21 cellular contexts compared by ENCODE assay signal in genomic region chr9:133535285-133535877, GRCh38. TPM values are rescaled to one million over a fixed set of nuclear protein-coding genes. Genes with fewer than 3 reads are reported as not detected.
A peak's percentile ranks its signal among the peaks of the same experiment; 100 is the strongest.
DNase-seq lines count a peak whose midpoint lies in the region; ATAC-seq and TF ChIP-seq lines count a peak whose summit lies in the region.
"Had no signal": no experiment of that assay in that cellular context is flagged by ENCODE, and none has a peak within 500 bp of the region (broad histone marks: within the 10 kb centered on the region; RNA-seq: fewer than 3 reads in every experiment).

No MANE protein-coding gene starts in this region.

- H3K4me3 Mint-ChIP-seq in activated naive CD4-positive, alpha-beta T cell treated with anti-CD3 and anti-CD28 coated beads, Interleukin-2, amount 50 U/mL, for 24 hours, result peak overlapping the region; percentile 23
- no peak overlapping the region for H3K4me3 Mint-ChIP-seq in activated naive CD4-positive, alpha-beta T cell treated with anti-CD3 and anti-CD28 coated beads for 36 hours
- H3K4me3 Mint-ChIP-seq: activated CD4-positive, alpha-beta memory T cell treated with anti-CD3 and anti-CD28 coated beads for 36 hours had no signal

- H3K4ac ChIP-seq in mesendoderm (ENCODE audit: low read depth, low read length), result no peak overlapping the region

- no peak overlapping the region for H3K27ac Mint-ChIP-seq in activated naive CD4-positive, alpha-beta T cell treated with anti-CD3 and anti-CD28 coated beads, Interleukin-2, amount 50 U/mL, for 24 hours
- H3K27ac Mint-ChIP-seq in activated naive CD4-positive, alpha-beta T cell treated with anti-CD3 and anti-CD28 coated beads for 36 hours, result no peak overlapping the region
- H3K27ac Mint-ChIP-seq: activated CD4-positive, alpha-beta memory T cell treated with anti-CD3 and anti-CD28 coated beads for 36 hours; activated T-cell treated with anti-CD3 and anti-CD28 coated beads, Interleukin-2, amount 50 U/mL, for 72 hours; CD14-positive monocyte had no signal

- no peak for ATAC-seq in thoracic aorta (ENCODE audit: insufficient number of reproducible peaks, low FRiP score, low read depth)
- ATAC-seq: left colon had no signal

- no peaks in the 10 kb centered on the region for H3K9me3 ChIP-seq in thoracic aorta
- H3K9me3 ChIP-seq: MG63 had no signal

- no peaks in the 10 kb centered on the region for H3K79me1 ChIP-seq in mesendoderm (ENCODE audit: low read length)

- H4K8ac ChIP-seq in mesendoderm (ENCODE audit: low read depth, low read length), result no peak overlapping the region

- H3K36me3 ChIP-seq in mesendoderm (ENCODE audit: control insufficient read depth, insufficient read depth, low read length) (no peaks in the 10 kb centered on the region), thoracic aorta (no peaks in the 10 kb centered on the region)
- H3K36me3 ChIP-seq: MG63 had no signal

- TF ChIP-seq CTCF in dorsolateral prefrontal cortex (IDR thresholded peaks at IDR 0.05 in 54 of 56, conservative IDR thresholded peaks at IDR 0.05 in 2 of 56; ENCODE audit: low read depth in 1 of 56, partially characterized antibody in 56 of 56) (no peak), thoracic aorta (IDR thresholded peaks at IDR 0.05) (no peak), lower leg skin (IDR thresholded peaks at IDR 0.05) (no peak)

- no peak overlapping the region for H3K4me2 ChIP-seq in mesendoderm (ENCODE audit: low read length)

- WGBS in mesendoderm (ENCODE audit: extremely low coverage, insufficient coverage, low lambda C conversion rate), result no CpG with 5 or more reads among the region's 14 CpGs
- WGBS in lower leg skin, 2 donors, result 62 to 64% methylated on average over 9 to 14 of the region's 14 CpGs

- H3K23ac ChIP-seq in mesendoderm (ENCODE audit: low read length), result no peak overlapping the region

- DNase-seq in activated naive CD4-positive, alpha-beta T cell treated with anti-CD3 and anti-CD28 coated beads for 36 hours, result no peak
- DNase-seq in dorsolateral prefrontal cortex (no peak), mesendoderm (no peak), thoracic aorta (ENCODE audit: low spot score) (no peak), occipital lobe (lab: John Stamatoyannopoulos, UW) (no peak), lower leg skin (ENCODE audit: low spot score in 2 of 2) (no peak)
- no peak for DNase-seq in effector CD4-positive, alpha-beta T cell
- DNase-seq: 8988T, erythroblast, hippocampal formation, left colon, MG63, NCI-H187 treated with DMSO at 0.1 percent for 48 hours, OCI-M1 had no signal

- no peak overlapping the region for H3K18ac ChIP-seq in mesendoderm (ENCODE audit: low read length)

- no peak for TF ChIP-seq POLR2A in lower leg skin (IDR thresholded peaks at IDR 0.05)

- CTCF ChIA-PET in activated naive CD4-positive, alpha-beta T cell treated with anti-CD3 and anti-CD28 coated beads for 36 hours (lab: Charles Lee), result no interaction called here

- H2BK5ac ChIP-seq in mesendoderm (ENCODE audit: low read length), result no peak overlapping the region

- peaks cover 13% of the 10 kb centered on the region for H3K4me1 Mint-ChIP-seq in activated naive CD4-positive, alpha-beta T cell treated with anti-CD3 and anti-CD28 coated beads, Interleukin-2, amount 50 U/mL, for 24 hours
- peaks cover 14% of the 10 kb centered on the region for H3K4me1 Mint-ChIP-seq in activated naive CD4-positive, alpha-beta T cell treated with anti-CD3 and anti-CD28 coated beads for 36 hours (ENCODE audit: low read depth)

- intact Hi-C loops in activated naive CD4-positive, alpha-beta T cell treated with anti-CD3 and anti-CD28 coated beads for 36 hours (cut with micrococcal nuclease), result no loop called here
- intact Hi-C loops in dorsolateral prefrontal cortex (cut with DNase I), result loop anchor here (2.0 to 10.0 kb wide), 3 partner anchors 27 to 459 kb away; partner anchors contain the start of gene VAV2 (in 1 of the 2)
- intact Hi-C loops in lower leg skin (cut with DNase I; ENCODE audit: low total_unique reads), result loop anchor here (10.0 kb wide), 1 partner anchor 189 kb away; no protein-coding TSS in a partner anchor

- peak overlapping the region in 51 of 59 donors; percentile 1 to 91 (median 84) for H3K27ac ChIP-seq in dorsolateral prefrontal cortex
- H3K27ac ChIP-seq in mesendoderm (ENCODE audit: low read depth, low read length), result no peak overlapping the region
- no peak overlapping the region for H3K27ac ChIP-seq in thoracic aorta

- H2AK5ac ChIP-seq in mesendoderm (ENCODE audit: low read length), result no peak overlapping the region

- no peak overlapping the region for H4K5ac ChIP-seq in mesendoderm (ENCODE audit: low read length)

- peak overlapping the region; percentile 86 for H3K56ac ChIP-seq in mesendoderm (ENCODE audit: low read length)

- H2BK120ac ChIP-seq in mesendoderm (ENCODE audit: low read depth, low read length), result no peak overlapping the region

- H3K36me3 Mint-ChIP-seq in activated naive CD4-positive, alpha-beta T cell treated with anti-CD3 and anti-CD28 coated beads, Interleukin-2, amount 50 U/mL, for 24 hours, result no peaks in the 10 kb centered on the region
- no peaks in the 10 kb centered on the region for H3K36me3 Mint-ChIP-seq in activated naive CD4-positive, alpha-beta T cell treated with anti-CD3 and anti-CD28 coated beads for 36 hours (ENCODE audit: low read depth)
- H3K36me3 Mint-ChIP-seq: activated CD4-positive, alpha-beta memory T cell treated with anti-CD3 and anti-CD28 coated beads for 36 hours; CD14-positive monocyte had no signal

- H3K27me3 ChIP-seq in dorsolateral prefrontal cortex, result no peaks in the 10 kb centered on the region
- no peaks in the 10 kb centered on the region for H3K27me3 ChIP-seq in mesendoderm (ENCODE audit: insufficient read depth, low read length, poor library complexity)
- H3K27me3 ChIP-seq in thoracic aorta (replicated peaks; ENCODE audit: insufficient read depth), result no peaks in the 10 kb centered on the region
- H3K27me3 ChIP-seq: MG63 had no signal

- no peaks in the 10 kb centered on the region for H3K9me3 Mint-ChIP-seq in activated naive CD4-positive, alpha-beta T cell treated with anti-CD3 and anti-CD28 coated beads, Interleukin-2, amount 50 U/mL, for 24 hours
- H3K9me3 Mint-ChIP-seq in activated naive CD4-positive, alpha-beta T cell treated with anti-CD3 and anti-CD28 coated beads for 36 hours, result no peaks in the 10 kb centered on the region
- H3K9me3 Mint-ChIP-seq: activated CD4-positive, alpha-beta memory T cell treated with anti-CD3 and anti-CD28 coated beads for 36 hours; activated T-cell treated with anti-CD3 and anti-CD28 coated beads, Interleukin-2, amount 50 U/mL, for 72 hours had no signal

- no peaks in the 10 kb centered on the region for H3K79me2 ChIP-seq in mesendoderm (ENCODE audit: control insufficient read depth, insufficient read depth, low read length)

- H3K4me1 ChIP-seq in mesendoderm (ENCODE audit: control insufficient read depth, low read depth, low read length) (peaks cover 9% of the 10 kb centered on the region), thoracic aorta (ENCODE audit: control insufficient read depth in 1 of 2, low read depth in 2 of 2) (peaks cover 14 to 16% of the 10 kb centered on the region in 2 donors)

- no peak overlapping the region for H2BK15ac ChIP-seq in mesendoderm (replicated peaks; ENCODE audit: low read depth)

- no peak overlapping the region for H3K9ac ChIP-seq in mesendoderm (ENCODE audit: low read length)

- H3K27me3 Mint-ChIP-seq in activated naive CD4-positive, alpha-beta T cell treated with anti-CD3 and anti-CD28 coated beads, Interleukin-2, amount 50 U/mL, for 24 hours, result no peaks in the 10 kb centered on the region
- no peaks in the 10 kb centered on the region for H3K27me3 Mint-ChIP-seq in activated naive CD4-positive, alpha-beta T cell treated with anti-CD3 and anti-CD28 coated beads for 36 hours (ENCODE audit: low read depth)

- H3K4me3 ChIP-seq in dorsolateral prefrontal cortex, result peak overlapping the region; percentile 35 to 77 (median 63)
- no peak overlapping the region for H3K4me3 ChIP-seq in mesendoderm (ENCODE audit: low read length)
- H3K4me3 ChIP-seq in thoracic aorta, result peak overlapping the region; percentile 64
- H3K4me3 ChIP-seq in lower leg skin (ENCODE audit: low read depth, poor library complexity, severe bottlenecking), result no peak overlapping the region
- H3K4me3 ChIP-seq: MG63 had no signal

RNA-seq across cellular contexts. Expression of gene ADAMTSL2, which starts 0.9 kb away (rescaled TPM):
- total RNA-seq in activated naive CD4-positive, alpha-beta T cell treated with anti-CD3 and anti-CD28 coated beads for 36 hours, result under 1 TPM; 0.14 to 0.17 TPM
- total RNA-seq in dorsolateral prefrontal cortex (10 to 100 TPM in 118 of 120 experiments, 1 to 10 TPM in 2; 9.6 to 24.0 (median 15.4) TPM), thoracic aorta (1 to 10 TPM; 2.8 to 5.5 TPM), occipital lobe (3.3 TPM), lower leg skin (1 to 10 TPM in 1 of 4 donors, under 1 TPM in 2, not detected in 1; 0.08 to 1.5 (median 0.32) TPM)
- 0.32 TPM for polyA plus RNA-seq in mesendoderm (2013, experiment 1 of 2)
- polyA plus RNA-seq in mesendoderm (2013, experiment 2 of 2), result 0.29 TPM
- total RNA-seq: HT1080, NCI-H460 had no signal
- polyA plus RNA-seq: CD14-positive monocyte had no signal

RNA-seq across cellular contexts. Expression of gene MYMK, which starts 10.6 kb away (rescaled TPM):
- total RNA-seq in activated naive CD4-positive, alpha-beta T cell treated with anti-CD3 and anti-CD28 coated beads for 36 hours, result not detected
- total RNA-seq in dorsolateral prefrontal cortex, result 1 to 10 TPM in 5 of 120 experiments, under 1 TPM in 14, not detected in 101; 0.39 to 3.1 (median 0.75) TPM
- not detected for polyA plus RNA-seq in mesendoderm (2013, experiment 1 of 2)
- 0.08 TPM for polyA plus RNA-seq in mesendoderm (2013, experiment 2 of 2)
- total RNA-seq in thoracic aorta, result not detected
- not detected for total RNA-seq in occipital lobe
- not detected for total RNA-seq in lower leg skin
- total RNA-seq: activated CD4-positive, alpha-beta memory T cell treated with anti-CD3 and anti-CD28 coated beads for 36 hours; activated T-cell treated with anti-CD3 and anti-CD28 coated beads, Interleukin-2, amount 50 U/mL, for 72 hours; HT1080; left colon; NCI-H460 had no signal
- polyA plus RNA-seq: CD14-positive monocyte, neural cell had no signal

RNA-seq across cellular contexts. Expression of gene SLC2A6, which starts 56.5 kb away (rescaled TPM):
- total RNA-seq in activated naive CD4-positive, alpha-beta T cell treated with anti-CD3 and anti-CD28 coated beads for 36 hours, result under 1 TPM; 0.62 to 0.83 TPM
- total RNA-seq in dorsolateral prefrontal cortex, result 10 to 100 TPM; 14.8 to 39.2 (median 25.7) TPM
- polyA plus RNA-seq in mesendoderm (2013, experiment 1 of 2), result 12.9 TPM
- 12.7 TPM for polyA plus RNA-seq in mesendoderm (2013, experiment 2 of 2)
- 1 to 10 TPM; 4.6 to 8.8 TPM for total RNA-seq in thoracic aorta
- total RNA-seq in occipital lobe, result 17.2 TPM
- 1 to 10 TPM in 1 of 4 donors, under 1 TPM in 1, not detected in 2; 0.54 to 1.0 TPM for total RNA-seq in lower leg skin

Comparison
In these comparisons a context has a peak if more than half of its experiments do, and no peak if none do; other contexts are left out.
1. H3K27ac ChIP-seq: peak in dorsolateral prefrontal cortex (51 of 59); none in mesendoderm (single experiment) and thoracic aorta (0 of 2).
2. H3K4me3 ChIP-seq: peak in dorsolateral prefrontal cortex (59 of 59) and thoracic aorta (single experiment); none in mesendoderm (single experiment) and lower leg skin (single experiment).